ENCODE assay signal across 34 cellular contexts in the genomic region with DNA sequence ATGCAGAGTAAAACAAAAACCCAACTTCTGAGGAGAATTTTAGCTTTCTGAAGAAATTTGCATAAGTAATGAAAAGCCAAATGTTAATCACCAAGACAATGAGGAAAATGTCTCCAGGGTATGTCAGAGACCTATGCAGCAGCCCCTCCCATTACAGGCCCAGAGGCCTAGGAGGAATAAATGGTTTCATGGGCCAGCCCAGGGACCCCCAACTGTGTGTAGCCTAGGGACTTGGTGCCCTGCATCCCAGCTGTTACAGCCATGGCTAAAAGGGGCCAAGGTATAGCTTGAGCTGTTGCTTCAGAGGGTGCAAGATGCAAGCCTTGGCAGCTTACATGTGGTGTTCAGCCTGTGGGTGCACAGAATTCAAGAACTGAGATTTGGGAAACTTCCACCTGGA.
"Had no signal": no experiment of that assay in that cellular context is flagged by ENCODE, and none has a peak within 500 bp of the region (broad histone marks: within the 10 kb centered on the region; RNA-seq: fewer than 3 reads in every experiment).

No MANE protein-coding gene starts in this region.

- H3K4me3 ChIP-seq: adrenal gland, ascending aorta, body of pancreas, breast epithelium, cardiac muscle cell had no signal

- H3K27ac ChIP-seq: adrenal gland, ascending aorta, body of pancreas, brain microvascular endothelial cell, breast epithelium, cardiac muscle cell had no signal

- ATAC-seq: activated naive CD4-positive, alpha-beta T cell treated with anti-CD3 and anti-CD28 coated beads, Interleukin-2, amount 50 U/mL, for 72 hours; activated naive CD8-positive, alpha-beta T cell treated with anti-CD3 and anti-CD28 coated beads, Interleukin-2, amount 50 U/mL, for 24 hours; activated T-cell treated with anti-CD3 and anti-CD28 coated beads, Interleukin-2, amount 50 U/mL, for 4 hours; activated T-cell treated with anti-CD3 and anti-CD28 coated beads, Interleukin-2, amount 50 U/mL, for 72 hours; activated T-helper 17 cell treated with anti-CD3 and anti-CD28 coated beads, Interleukin-2, amount 50 U/mL, for 72 hours; body of pancreas had no signal

- DNase-seq: activated effector memory CD4-positive, alpha-beta T cell treated with anti-CD3 and anti-CD28 coated beads, Interleukin-2, amount 50 U/mL, for 16 hours; activated effector memory CD4-positive, alpha-beta T cell treated with Interleukin-2 at 50 U/mL for 16 hours; activated gamma-delta T cell; activated gamma-delta T cell treated with Interleukin-2 at 50 U/mL for 16 hours; activated naive CD4-positive, alpha-beta T cell; activated naive CD4-positive, alpha-beta T cell treated with anti-CD3 and anti-CD28 coated beads for 36 hours; activated naive CD4-positive, alpha-beta T cell treated with anti-CD3 and anti-CD28 coated beads, Interleukin-2, amount 10 ng/mL, durations not matched to agents 7 days and 5 days; activated naive CD4-positive, alpha-beta T cell treated with anti-CD3 and anti-CD28 coated beads, Interleukin-2, amount 50 U/mL, for 16 hours; activated naive CD4-positive, alpha-beta T cell treated with Interleukin-2 at 50 U/mL for 16 hours; activated naive CD8-positive, alpha-beta T cell treated with anti-CD3 and anti-CD28 coated beads for 36 hours; activated naive CD8-positive, alpha-beta T cell treated with anti-CD3 and anti-CD28 coated beads, Interleukin-2, amount 10 ng/mL, durations not matched to agents 7 days and 5 days; activated naive CD8-positive, alpha-beta T cell treated with anti-CD3 and anti-CD28 coated beads, Interleukin-2, amount 50 U/mL, for 24 hours; activated T-cell treated with anti-CD3 and anti-CD28 coated beads, Interleukin-2, amount 50 U/mL, for 1 hour; activated T-cell treated with anti-CD3 and anti-CD28 coated beads, Interleukin-2, amount 50 U/mL, for 24 hours; activated T-cell treated with anti-CD3 and anti-CD28 coated beads, Interleukin-2, amount 50 U/mL, for 4 hours; activated T-cell treated with anti-CD3 and anti-CD28 coated beads, Interleukin-2, amount 50 U/mL, for 48 hours; activated T-cell treated with anti-CD3 and anti-CD28 coated beads, Interleukin-2, amount 50 U/mL, for 72 hours; adrenal gland; amniotic stem cell; amygdala; anterior cingulate cortex; aorta; body of pancreas; brain microvascular endothelial cell; caudate nucleus; central memory CD4-positive, alpha-beta T cell; cerebellar nuclear complex had no signal

- H3K4me1 ChIP-seq: adrenal gland, ascending aorta, body of pancreas, breast epithelium had no signal

- FAIRE-seq: astrocyte, bronchial epithelial cell had no signal

- H3K36me3 ChIP-seq: adrenal gland, ascending aorta, brain microvascular endothelial cell, breast epithelium, cardiac muscle cell had no signal

- H3K27me3 ChIP-seq: adrenal gland, ascending aorta, body of pancreas, brain microvascular endothelial cell, breast epithelium, cardiac muscle cell had no signal

- H3K9me3 ChIP-seq: adrenal gland, ascending aorta, body of pancreas had no signal
